25 cellular contexts compared by ENCODE assay signal in genomic region chr5:135113323-135113722, GRCh38.
DNase-seq lines count a peak whose midpoint lies in the region; ATAC-seq, FAIRE-seq and TF ChIP-seq lines count a peak whose summit lies in the region.
"Had no signal": no experiment of that assay in that cellular context is flagged by ENCODE, and none has a peak within 500 bp of the region (broad histone marks: within the 10 kb centered on the region; RNA-seq: fewer than 3 reads in every experiment).

No MANE protein-coding gene starts in this region.

- H3K4me3 ChIP-seq in H1 (ENCODE audit: extremely low read depth in 1 of 4, insufficient read depth in 2 of 4, low read depth in 3 of 4, low read length in 4 of 4) = no peak overlapping the region
- H3K4me3 ChIP-seq: A549; BLaER1 treated with 17β-estradiol and CSF1 and Interleukin-3, amounts not matched to agents 10 nM and 100 nM; GM12878; GM23248 had no signal

- no peak overlapping the region for H2BK20ac ChIP-seq in H1 (ENCODE audit: low read length)

- H4K8ac ChIP-seq in H1 (ENCODE audit: extremely low read depth, insufficient read depth, low read length) = peak overlapping the region; percentile 16; the same call in 1 of the 2 replicates

- H3K27ac Mint-ChIP-seq in natural killer cell treated with Interleukin-12 subunit alpha and Interleukin-12 subunit beta and Interleukin-15 and Interleukin-18, amount 100 ng/mL, for 72 hours = no peak overlapping the region
- no peak overlapping the region for H3K27ac Mint-ChIP-seq in natural killer cell
- H3K27ac Mint-ChIP-seq: CD4-positive, alpha-beta T cell; CD8-positive, alpha-beta memory T cell; H9 had no signal

- no peak for DNase-seq in natural killer cell treated with Interleukin-12 subunit alpha and Interleukin-12 subunit beta and Interleukin-15 and Interleukin-18, amount 100 ng/mL, for 72 hours (ENCODE audit: low spot score)
- DNase-seq in natural killer cell = no peak
- no peak for DNase-seq in H1 (ENCODE audit: low read depth in 1 of 2, low spot score in 2 of 2)
- peak; percentile 61 for DNase-seq in posterior vena cava (ENCODE audit: low spot score)
- no peak for DNase-seq in superior temporal gyrus (ENCODE audit: extremely low spot score)
- DNase-seq: 8988T; ACHN; AML-193; BE2C; CD4-positive, alpha-beta T cell; CD8-positive, alpha-beta memory T cell; DMS 273 treated with DMSO at 0.1 percent for 48 hours; DMS79; EL; GDM1; GM23248; H9 had no signal

- no peak overlapping the region for H3K4me2 ChIP-seq in H1 (ENCODE audit: insufficient read depth in 1 of 2, low read depth in 2 of 2, low read length in 2 of 2)
- H3K4me2 ChIP-seq: A549 had no signal

- H3K4me1 ChIP-seq in H1 (replicated peaks in 1 of 4; ENCODE audit: control insufficient read depth in 3 of 4, insufficient read depth in 4 of 4, low read length in 3 of 4) = no peaks in the 10 kb centered on the region

- no peak overlapping the region for H2AK5ac ChIP-seq in H1 (ENCODE audit: low read depth, low read length)

- no peak overlapping the region for H2BK5ac ChIP-seq in H1 (ENCODE audit: low read depth, low read length)

- no peak overlapping the region for H3K23ac ChIP-seq in H1 (ENCODE audit: insufficient read length)

- H2BK12ac ChIP-seq in H1 (ENCODE audit: low read depth, low read length) = no peak overlapping the region

- peaks cover 6 to 9% of the 10 kb centered on the region in 2 donors for H3K27me3 Mint-ChIP-seq in natural killer cell treated with Interleukin-12 subunit alpha and Interleukin-12 subunit beta and Interleukin-15 and Interleukin-18, amount 100 ng/mL, for 72 hours
- peaks cover 0 to 7% of the 10 kb centered on the region in 2 donors for H3K27me3 Mint-ChIP-seq in natural killer cell (ENCODE audit: low read depth in 2 of 2)
- H3K27me3 Mint-ChIP-seq: CD4-positive, alpha-beta T cell had no signal

- no peaks in the 10 kb centered on the region for H3K9me3 ChIP-seq in H1 (ENCODE audit: insufficient read depth in 2 of 2, low read depth in 1 of 2, low read length in 1 of 2)
- H3K9me3 ChIP-seq: A549; BE2C; BLaER1 treated with 17β-estradiol and CSF1 and Interleukin-3, amounts not matched to agents 10 nM and 100 nM had no signal

- no peaks in the 10 kb centered on the region for H3K36me3 Mint-ChIP-seq in natural killer cell treated with Interleukin-12 subunit alpha and Interleukin-12 subunit beta and Interleukin-15 and Interleukin-18, amount 100 ng/mL, for 72 hours
- H3K36me3 Mint-ChIP-seq in natural killer cell = no peaks in the 10 kb centered on the region
- H3K36me3 Mint-ChIP-seq: CD14-positive monocyte; CD8-positive, alpha-beta memory T cell had no signal

- no peaks in the 10 kb centered on the region for H4K20me1 ChIP-seq in H1 (replicated peaks in 1 of 2; ENCODE audit: control insufficient read depth in 1 of 2, insufficient read depth in 2 of 2, low read length in 2 of 2)
- H4K20me1 ChIP-seq: BLaER1 treated with 17β-estradiol and CSF1 and Interleukin-3, amounts not matched to agents 10 nM and 100 nM had no signal

- no peak overlapping the region for H3K9ac ChIP-seq in H1 (replicated peaks in 1 of 4; ENCODE audit: extremely low read depth in 1 of 4, low read depth in 3 of 4, low read length in 3 of 4)
- H3K9ac ChIP-seq: BLaER1 treated with 17β-estradiol and CSF1 and Interleukin-3, amounts not matched to agents 10 nM and 100 nM; GM23248 had no signal

- H3K27me3 ChIP-seq in H1 (replicated peaks in 1 of 4; ENCODE audit: control insufficient read depth in 3 of 4, extremely low read depth in 1 of 4, insufficient read depth in 3 of 4, low read length in 3 of 4) = 0 out of 7 replicates have a peak, but pooled peaks cover 0 to 3% (median 0%) of the 10 kb centered on the region in 4 experiments
- H3K27me3 ChIP-seq: BE2C; BLaER1 treated with 17β-estradiol and CSF1 and Interleukin-3, amounts not matched to agents 10 nM and 100 nM had no signal

- no peak overlapping the region for H3K4ac ChIP-seq in H1 (replicated peaks; ENCODE audit: insufficient read length, low read depth, low read length)

- CTCF ChIA-PET in H1 (lab: Charles Lee; ENCODE audit: partially characterized antibody) = interaction anchor here (0.6 to 2.0 kb wide), 7 partner anchors 8 to 195 kb away, joined by 3 to 7 read pairs (median 3); no protein-coding TSS in a partner anchor

- no peak for TF ChIP-seq POLR2A in H1 (IDR thresholded peaks at IDR 0.05; ENCODE audit: control extremely low read depth in 1 of 2, low read depth in 2 of 2, low read length in 2 of 2)

- no peak overlapping the region for H3K56ac ChIP-seq in H1 (replicated peaks; ENCODE audit: insufficient read length, low read depth, low read length)

- no peak overlapping the region for H4K91ac ChIP-seq in H1 (replicated peaks; ENCODE audit: insufficient read length, low read length)

- H4K5ac ChIP-seq in H1 (ENCODE audit: insufficient read length, low read depth, low read length) = no peak overlapping the region

- no peaks in the 10 kb centered on the region for H3K23me2 ChIP-seq in H1 (ENCODE audit: low read depth, low read length)

- intact Hi-C loops in natural killer cell (cut with micrococcal nuclease) = no loop called here
- intact Hi-C loops in posterior vena cava (cut with DNase I) = no loop called here

- H3K14ac ChIP-seq in H1 (ENCODE audit: insufficient read length) = no peak overlapping the region

- no peaks in the 10 kb centered on the region for H3K79me2 ChIP-seq in H1 (ENCODE audit: control insufficient read depth in 1 of 2, insufficient read depth in 2 of 2, low read length in 2 of 2)

- no peak overlapping the region for H3K4me3 Mint-ChIP-seq in natural killer cell treated with Interleukin-12 subunit alpha and Interleukin-12 subunit beta and Interleukin-15 and Interleukin-18, amount 100 ng/mL, for 72 hours
- no peak overlapping the region for H3K4me3 Mint-ChIP-seq in natural killer cell
- H3K4me3 Mint-ChIP-seq: CD4-positive, alpha-beta T cell; CD8-positive, alpha-beta memory T cell; H9 had no signal

- TF ChIP-seq CTCF in natural killer cell (IDR thresholded peaks at IDR 0.05) (no peak), H1 (IDR thresholded peaks at IDR 0.05; ENCODE audit: control extremely low read depth in 1 of 3, insufficient read depth in 1 of 3, low read depth in 1 of 3, low read length in 3 of 3) (no peak)

- no peak overlapping the region for H2AFZ ChIP-seq in H1 (ENCODE audit: low read length)
- H2AFZ ChIP-seq: GM23248 had no signal

- no peak for TF ChIP-seq EP300 in H1 (IDR thresholded peaks at IDR 0.05; ENCODE audit: borderline replicate concordance in 1 of 2, low read depth in 2 of 2, low read length in 2 of 2)

- no peaks in the 10 kb centered on the region for H3K36me3 ChIP-seq in H1 (ENCODE audit: control insufficient read depth in 2 of 4, insufficient read depth in 4 of 4, low read length in 3 of 4)
- H3K36me3 ChIP-seq: BE2C; BLaER1 treated with 17β-estradiol and CSF1 and Interleukin-3, amounts not matched to agents 10 nM and 100 nM had no signal

- H3K27ac ChIP-seq in H1 (ENCODE audit: low read depth, low read length) = no peak overlapping the region
- H3K27ac ChIP-seq: A549, GM23248 had no signal

- POLR2A ChIA-PET in H1 (lab: Charles Lee; ENCODE audit: partially characterized antibody) = no interaction called here

- peak; percentile 13 to 25 for ATAC-seq in natural killer cell treated with Interleukin-12 subunit alpha and Interleukin-12 subunit beta and Interleukin-15 and Interleukin-18, amount 100 ng/mL, for 72 hours
- ATAC-seq in natural killer cell (no peak), GM21367 (IDR thresholded peaks at IDR 0.05; ENCODE audit: unreplicated experiment) (no peak), GM21526 (IDR thresholded peaks at IDR 0.05; ENCODE audit: low FRiP score, unreplicated experiment) (no peak)
- ATAC-seq: A549, GM12878, HCT116 had no signal

- no peaks in the 10 kb centered on the region for H3K79me1 ChIP-seq in H1 (ENCODE audit: low read depth, low read length)

- no peak for TF ChIP-seq RAD21 in H1 (IDR thresholded peaks at IDR 0.05 in 1 of 2, conservative IDR thresholded peaks at IDR 0.05 in 1 of 2; ENCODE audit: low read depth in 2 of 2, low read length in 2 of 2)

- H3K9me3 Mint-ChIP-seq in natural killer cell treated with Interleukin-12 subunit alpha and Interleukin-12 subunit beta and Interleukin-15 and Interleukin-18, amount 100 ng/mL, for 72 hours = no peaks in the 10 kb centered on the region
- H3K9me3 Mint-ChIP-seq in natural killer cell = no peaks in the 10 kb centered on the region
- H3K9me3 Mint-ChIP-seq: CD4-positive, alpha-beta T cell; CD8-positive, alpha-beta memory T cell; H9 had no signal

- H2BK120ac ChIP-seq in H1 (replicated peaks; ENCODE audit: low read depth, low read length) = no peak overlapping the region

- no peak for FAIRE-seq in H1 (lab: Jason Lieb, UNC)
- FAIRE-seq: A549, D721Med, GM12878 had no signal

- H2BK15ac ChIP-seq in H1 (ENCODE audit: low read length) = no peak overlapping the region

- whole genome bisulfite sequencing in H1 (ENCODE audit: extremely low coverage in 1 of 2, insufficient coverage in 1 of 2, insufficient read length in 1 of 2, insufficient replicate concordance in 2 of 2, low coverage in 1 of 2, low lambda C conversion rate in 2 of 2, missing lambda C conversion rate in 1 of 2), 2 experiments = 93% methylated on average over 8 of the region's 8 CpGs; no CpG with 5 or more reads in 1 of the 2 experiments

- H3K18ac ChIP-seq in H1 (ENCODE audit: extremely low read depth, low read length) = no peak overlapping the region

- H3K4me1 Mint-ChIP-seq in natural killer cell treated with Interleukin-12 subunit alpha and Interleukin-12 subunit beta and Interleukin-15 and Interleukin-18, amount 100 ng/mL, for 72 hours (ENCODE audit: low read depth in 2 of 2) = no peaks in the 10 kb centered on the region
- H3K4me1 Mint-ChIP-seq in natural killer cell = no peaks in the 10 kb centered on the region
- H3K4me1 Mint-ChIP-seq: CD8-positive, alpha-beta memory T cell had no signal

TF ChIP-seq in H1, 55 proteins besides CTCF, POLR2A, EP300 and RAD21 (continues in another document):
- no peak for TF ChIP-seq GABPA (IDR thresholded peaks at IDR 0.05; ENCODE audit: borderline replicate concordance, insufficient read depth, low read length)
- no peak for TF ChIP-seq JUN (IDR thresholded peaks at IDR 0.05; ENCODE audit: low read depth, low read length)
- TF ChIP-seq POLR2AphosphoS5 (IDR thresholded peaks at IDR 0.05; ENCODE audit: low read depth, low read length) = no peak
- no peak for TF ChIP-seq SIN3A (conservative IDR thresholded peaks at IDR 0.05 in 1 of 2, IDR thresholded peaks at IDR 0.05 in 1 of 2; ENCODE audit: low read depth in 1 of 2, low read length in 2 of 2)
- TF ChIP-seq EZH2 (IDR thresholded peaks at IDR 0.05; ENCODE audit: low read depth, low read length, severe bottlenecking) = no peak
- TF ChIP-seq RXRA (IDR thresholded peaks at IDR 0.05; ENCODE audit: insufficient read depth, low read depth, low read length) = no peak
- no peak for TF ChIP-seq BCL11A (IDR thresholded peaks at IDR 0.05; ENCODE audit: low read depth in 2 of 2, low read length in 2 of 2)
- TF ChIP-seq NRF1 (IDR thresholded peaks at IDR 0.05; ENCODE audit: low read depth, low read length) = no peak

Comparison
In these comparisons a context has a peak if more than half of its experiments do, and no peak if none do; other contexts are left out.
1. ATAC-seq: peak in natural killer cell treated with Interleukin-12 subunit alpha and Interleukin-12 subunit beta and Interleukin-15 and Interleukin-18, amount 100 ng/mL, for 72 hours (2 of 2); none in natural killer cell (0 of 3), GM21367 (single experiment) and GM21526 (single experiment).